In the genomic region with DNA sequence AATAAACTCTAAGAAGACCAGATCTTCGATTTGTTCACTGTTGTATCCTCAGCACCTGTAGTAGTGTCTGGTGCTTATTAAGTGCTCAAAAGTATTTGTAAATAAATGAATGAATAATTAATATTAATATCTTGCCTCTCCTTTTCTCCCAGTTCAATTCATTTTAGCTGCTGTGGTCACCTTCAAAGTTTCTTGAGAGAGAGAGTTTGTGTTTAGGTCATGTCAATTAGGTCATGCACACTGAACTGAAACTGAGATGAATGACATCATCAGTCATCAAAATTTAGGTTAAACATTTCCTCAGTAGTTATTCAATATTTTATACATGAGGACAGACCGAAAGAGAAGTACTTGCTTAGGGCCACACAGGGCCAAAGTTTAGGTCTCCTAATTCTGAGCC, we compare ENCODE assay signal across 24 cellular contexts.
DNase-seq lines count a peak whose midpoint lies in the region; ATAC-seq and TF ChIP-seq lines count a peak whose summit lies in the region.
"Had no signal": no experiment of that assay in that cellular context is flagged by ENCODE, and none has a peak within 500 bp of the region (broad histone marks: within the 10 kb centered on the region; RNA-seq: fewer than 3 reads in every experiment).

No MANE protein-coding gene starts in this region.

- TF ChIP-seq CTCF in OCI-LY3 (IDR thresholded peaks at IDR 0.05; ENCODE audit: low read depth, low read length), result no peak

- H4K20me1 ChIP-seq in BLaER1, result no peaks in the 10 kb centered on the region
- H4K20me1 ChIP-seq in OCI-LY3 (ENCODE audit: insufficient read depth, low read length), result no peaks in the 10 kb centered on the region

- H3K27ac ChIP-seq in BLaER1 (no peak overlapping the region), OCI-LY3 (ENCODE audit: low read length) (no peak overlapping the region), SJCRH30 (no peak overlapping the region)
- H3K27ac ChIP-seq: coronary artery, foreskin keratinocyte, psoas muscle, testis had no signal

- peaks cover 9% of the 10 kb centered on the region for H3K9me3 ChIP-seq in BLaER1
- no peaks in the 10 kb centered on the region for H3K9me3 ChIP-seq in OCI-LY3 (ENCODE audit: insufficient read depth, low read length)
- no peaks in the 10 kb centered on the region for H3K9me3 ChIP-seq in SJCRH30 (replicated peaks)
- H3K9me3 ChIP-seq: psoas muscle, testis had no signal

- H3K36me3 ChIP-seq in BLaER1 (no peaks in the 10 kb centered on the region), OCI-LY3 (replicated peaks; ENCODE audit: low read depth, low read length) (no peaks in the 10 kb centered on the region), SJCRH30 (no peaks in the 10 kb centered on the region)

- H3K27me3 ChIP-seq in BLaER1 (no peaks in the 10 kb centered on the region), OCI-LY3 (ENCODE audit: low read depth, low read length) (no peaks in the 10 kb centered on the region), SJCRH30 (no peaks in the 10 kb centered on the region)
- H3K27me3 ChIP-seq: foreskin keratinocyte, testis had no signal

- H3K4me2 ChIP-seq in BLaER1 (peak overlapping the region; percentile 56), OCI-LY3 (ENCODE audit: low read length) (peak overlapping the region; percentile 44; the same call in 1 of the 2 replicates)

- no peak for DNase-seq in SJCRH30
- no peak for DNase-seq in effector CD8-positive, alpha-beta T cell (lab: John Stamatoyannopoulos, UW)
- DNase-seq in kidney glomerular epithelial cell (lab: John Stamatoyannopoulos, UW), result no peak
- DNase-seq: activated CD8-positive, alpha-beta T cell treated with anti-CD3 and anti-CD28 coated beads for 36 hours; activated naive CD8-positive, alpha-beta T cell treated with anti-CD3 and anti-CD28 coated beads, Interleukin-2, amount 10 ng/mL, durations not matched to agents 7 days and 5 days; activated T-cell treated with anti-CD3 and anti-CD28 coated beads, Interleukin-2, amount 50 U/mL, for 4 hours; DMS 273 treated with DMSO at 0.1 percent for 48 hours; foreskin keratinocyte; GDM1; left cardiac atrium; midbrain; NCI-H1417 treated with DMSO at 0.1 percent for 48 hours; NCI-H526 treated with DMSO at 0.1 percent for 48 hours; OCI-M1; psoas muscle; SIG-M5; testis had no signal

- H3K79me2 ChIP-seq in OCI-LY3 (ENCODE audit: low read length), result no peaks in the 10 kb centered on the region

- no peak overlapping the region for H2AFZ ChIP-seq in OCI-LY3 (ENCODE audit: low read depth, low read length)

- H3K4me1 ChIP-seq in BLaER1 (peaks cover 43% of the 10 kb centered on the region), OCI-LY3 (ENCODE audit: low read length) (peaks cover 31% of the 10 kb centered on the region), SJCRH30 (peaks cover 3% of the 10 kb centered on the region)
- H3K4me1 ChIP-seq: psoas muscle had no signal

- H3K4me3 ChIP-seq in BLaER1 (no peak overlapping the region), OCI-LY3 (ENCODE audit: low read length) (no peak overlapping the region), SJCRH30 (no peak overlapping the region)
- H3K4me3 ChIP-seq: coronary artery, psoas muscle, testis had no signal

- H3K9ac ChIP-seq in BLaER1 (no peak overlapping the region), OCI-LY3 (ENCODE audit: low read length) (no peak overlapping the region)

- ATAC-seq in GM18907 (IDR thresholded peaks at IDR 0.05; ENCODE audit: unreplicated experiment) (peak; percentile 60), HG02943 (IDR thresholded peaks at IDR 0.05; ENCODE audit: low read depth, unreplicated experiment) (peak; percentile 61), HG02840 (IDR thresholded peaks at IDR 0.05; ENCODE audit: low FRiP score, unreplicated experiment) (no peak)
- ATAC-seq: activated CD8-positive, alpha-beta T cell treated with anti-CD3 and anti-CD28 coated beads for 36 hours; activated T-cell treated with anti-CD3 and anti-CD28 coated beads, Interleukin-2, amount 50 U/mL, for 4 hours; foreskin keratinocyte; left cardiac atrium; psoas muscle; WTC11 had no signal
